8 cellular contexts compared by ENCODE assay signal in genomic region chr11:100855466-100856067, GRCh38.
DNase-seq lines count a peak whose midpoint lies in the region; ATAC-seq and TF ChIP-seq lines count a peak whose summit lies in the region.

No MANE protein-coding gene starts in this region.

- H3K27ac ChIP-seq in breast epithelium, result no peak overlapping the region

- TF ChIP-seq CTCF in HFF-Myc (IDR thresholded peaks at IDR 0.05; ENCODE audit: low read depth, low read length, missing control alignments) (peak; percentile 39), breast epithelium (IDR thresholded peaks at IDR 0.05) (peak; percentile 11 to 64 (median 60)), mesothelial cell of epicardium (IDR thresholded peaks at IDR 0.05; ENCODE audit: unreplicated experiment) (peak; percentile 59)

- H3K9me3 ChIP-seq in breast epithelium, result no peaks in the 10 kb centered on the region

- H3K4me3 ChIP-seq in HFF-Myc (replicated peaks; ENCODE audit: low read depth, low read length) (no peak overlapping the region), breast epithelium (no peak overlapping the region)

- H3K36me3 Mint-ChIP-seq in mesothelial cell of epicardium, result no peaks in the 10 kb centered on the region

- no peaks in the 10 kb centered on the region for H3K27me3 ChIP-seq in breast epithelium

- peaks cover 45% of the 10 kb centered on the region for H3K4me1 Mint-ChIP-seq in mesothelial cell of epicardium

- H3K27ac Mint-ChIP-seq in mesothelial cell of epicardium, result no peak overlapping the region

- DNase-seq in Caki2 (ENCODE audit: low read depth) (peak; percentile 32), HFF-Myc (ENCODE audit: extremely low read depth, low read depth) (no peak), NCI-H526 treated with DMSO at 0.1 percent for 48 hours (lab: John Stamatoyannopoulos, UW) (peak; percentile 56), breast epithelium (ENCODE audit: low spot score in 2 of 2) (no peak), mesothelial cell of epicardium (ENCODE audit: low spot score in 2 of 2, unreplicated experiment in 2 of 2) (no peak), activated gamma-delta T cell treated with Interleukin-2 at 50 U/mL for 16 hours (no peak), GOT3 (lab: John Stamatoyannopoulos, UW) (no peak)

- intact Hi-C loops in breast epithelium (cut with DNase I; ENCODE audit: low total_unique reads), result no loop called here

- no peaks in the 10 kb centered on the region for H3K36me3 ChIP-seq in breast epithelium

- in situ Hi-C loops in Caki2 (cut with HindIII; ENCODE audit: low pct_unique_long_range_greater_than_20kb, low sequenced_read_pairs), result no loop called here

- no peaks in the 10 kb centered on the region for H3K27me3 Mint-ChIP-seq in mesothelial cell of epicardium (ENCODE audit: low read depth)

- no peaks in the 10 kb centered on the region for H3K4me1 ChIP-seq in breast epithelium

- no peak for TF ChIP-seq POLR2A in breast epithelium (IDR thresholded peaks at IDR 0.05)

- H3K9me3 Mint-ChIP-seq in mesothelial cell of epicardium, result no peaks in the 10 kb centered on the region

- no peak for ATAC-seq in GM21825 (IDR thresholded peaks at IDR 0.05; ENCODE audit: unreplicated experiment)

- H3K4me3 Mint-ChIP-seq in mesothelial cell of epicardium, result no peak overlapping the region

Comparison
In these comparisons a context has a peak if more than half of its experiments do, and no peak if none do; other contexts are left out.
1. DNase-seq: peak in Caki2 (single experiment) and NCI-H526 treated with DMSO at 0.1 percent for 48 hours (single experiment); none in HFF-Myc (single experiment), breast epithelium (0 of 2), mesothelial cell of epicardium (0 of 2), activated gamma-delta T cell treated with Interleukin-2 at 50 U/mL for 16 hours (single experiment) and GOT3 (single experiment).
2. Peak in every context shown above with its lines, with median percentiles within 50 percentile points of each other: CTCF ChIP-seq.